In genomic region chr10:67779455-67780205, GRCh38 we compare ENCODE assay signal across 8 cellular contexts. TPM values are rescaled to one million over a fixed set of nuclear protein-coding genes. Genes with fewer than 3 reads are reported as not detected.
DNase-seq lines count a peak whose midpoint lies in the region; ATAC-seq and TF ChIP-seq lines count a peak whose summit lies in the region.

No MANE protein-coding gene starts in this region.

- no peaks in the 10 kb centered on the region for H3K9me3 ChIP-seq in HEK293 (ENCODE audit: control insufficient read depth, insufficient read depth, low read depth, low read length)
- no peaks in the 10 kb centered on the region for H3K9me3 ChIP-seq in sigmoid colon

- H3K27ac ChIP-seq in HEK293 (ENCODE audit: extremely low read depth, low read depth, low read length) (no peak overlapping the region), sigmoid colon (peak overlapping the region in 1 of 4 donors; percentile 2)

- TF ChIP-seq CTCF in HEK293 (tag by site-specific recombination; IDR thresholded peaks at IDR 0.05): peak; percentile 55
- peak; percentile 74 to 83 (median 79) for TF ChIP-seq CTCF in sigmoid colon (IDR thresholded peaks at IDR 0.05)

- H3K27me3 ChIP-seq in sigmoid colon: no peaks in the 10 kb centered on the region

- CTCF ChIA-PET in HEK293 (lab: Yijun Ruan, JAX): interaction anchor here (0.6 to 8.4 kb wide), 44 partner anchors 8 to 1173 kb away, joined by 3 to 114 read pairs (median 4); partner anchors contain the start of gene CTNNA3

- no peak overlapping the region for H3K4me3 ChIP-seq in HEK293 (ENCODE audit: low read depth, low read length)
- H3K4me3 ChIP-seq in sigmoid colon: peak overlapping the region in 1 of 4 donors; percentile 14

- intact Hi-C loops in left ventricle myocardium superior (cut with micrococcal nuclease) (no loop called here), sigmoid colon (cut with DNase I) (loop anchor here (2.0 kb wide), 2 partner anchors 83 to 113 kb away; partner anchors contain the start of gene CTNNA3)

- POLR2A ChIA-PET in HEK293 (lab: Yijun Ruan, JAX): interaction anchor here (0.6 to 1.2 kb wide), 3 partner anchors 15 to 848 kb away, joined by 3 to 4 read pairs (median 4); no protein-coding TSS in a partner anchor

- no peak for TF ChIP-seq POLR2A in sigmoid colon (IDR thresholded peaks at IDR 0.05)

- H3K36me3 ChIP-seq in HEK293 (ENCODE audit: control insufficient read depth in 2 of 2, insufficient read depth in 1 of 2, low read length in 2 of 2): no peaks in the 10 kb centered on the region
- no peaks in the 10 kb centered on the region for H3K36me3 ChIP-seq in sigmoid colon

- ATAC-seq in left ventricle myocardium superior (peak; percentile 86), GM18858 (IDR thresholded peaks at IDR 0.05; ENCODE audit: unreplicated experiment) (no peak)

- 1% methylated on average over 4 of the region's 4 CpGs for WGBS in sigmoid colon, 2 donors

- DNase-seq in GM04504 (ENCODE audit: low read depth) (peak; percentile 46), NCI-H1048 (lab: John Stamatoyannopoulos, UW) (peak; percentile 59), SW 1271 (lab: John Stamatoyannopoulos, UW) (peak; percentile 28 to 74), amygdala (lab: John Stamatoyannopoulos, UW) (peak in 46 of 56 donors; percentile 2 to 87 (median 41)), left ventricle myocardium superior (no peak), sigmoid colon (peak; percentile 77)

- no peak for TF ChIP-seq EP300 in sigmoid colon (IDR thresholded peaks at IDR 0.05)

- H3K4me1 ChIP-seq in HEK293 (ENCODE audit: control insufficient read depth, insufficient read depth, low read length): no peaks in the 10 kb centered on the region
- peaks cover 0 to 11% (median 4%) of the 10 kb centered on the region in 4 donors for H3K4me1 ChIP-seq in sigmoid colon

TF ChIP-seq in HEK293, 187 proteins besides CTCF, POLR2A, EP300 and RAD21:
- TF ChIP-seq ZNF654 (tag by site-specific recombination; IDR thresholded peaks at IDR 0.05; ENCODE audit: low read depth) (peak; percentile 96), ZSCAN4 (tag by site-specific recombination; IDR thresholded peaks at IDR 0.05) (no peak), ZNF660 (tag by site-specific recombination; IDR thresholded peaks at IDR 0.05) (0 out of 2 replicates have a peak, but pooled peaks have one; percentile 46), ZNF692 (tag by site-specific recombination; IDR thresholded peaks at IDR 0.05) (0 out of 2 replicates have a peak, but pooled peaks have one; percentile 17), ZNF133 (tag by site-specific recombination; IDR thresholded peaks at IDR 0.05) (no peak), ZNF362 (tag by site-specific recombination; IDR thresholded peaks at IDR 0.05) (peak; percentile 68; the same call in 1 of the 2 replicates)

RNA-seq across cellular contexts. Expression of gene DNAJC12, which starts 58.4 kb away (rescaled TPM):
- total RNA-seq in left ventricle myocardium superior: 4.3 TPM
- 10 to 100 TPM in 3 of 4 donors, 1 to 10 TPM in 1; 7.2 to 18.5 (median 11.4) TPM for total RNA-seq in sigmoid colon
- 10 to 100 TPM; 10.5 to 51.1 (median 51.1) TPM for polyA plus RNA-seq in sigmoid colon
